Comparison of ENCODE assay signal across 7 cellular contexts in genomic region chr19:45407585-45407984, GRCh38. TPM values are rescaled to one million over a fixed set of nuclear protein-coding genes. Genes with fewer than 3 reads are reported as not detected.
DNase-seq lines count a peak whose midpoint lies in the region; ATAC-seq and TF ChIP-seq lines count a peak whose summit lies in the region.
"Not testable (repeated sequence)": the region's sequence is repeated elsewhere in the genome, so short reads cannot be mapped to it uniquely, and the experiment has no call there.

No MANE protein-coding gene starts in this region.

- intact Hi-C loops in Calu3 (cut with micrococcal nuclease; ENCODE audit: unreplicated experiment), result not testable (repeated sequence)

- H3K9me3 ChIP-seq in HUES64 (ENCODE audit: insufficient read depth, low read depth, low read length); RWPE2 (ENCODE audit: severe bottlenecking); iPS-15b (ENCODE audit: control insufficient read depth, insufficient read depth, low read length): not testable (repeated sequence)

- not testable (repeated sequence) for DNase-seq in Calu3; RWPE2 (ENCODE audit: low spot score); activated CD8-positive, alpha-beta T cell treated with anti-CD3 and anti-CD28 coated beads, Interleukin-2, amount 10 ng/mL, durations not matched to agents 7 days and 5 days; nephron progenitor cell

- H3K4me3 Mint-ChIP-seq in Calu3 (ENCODE audit: low read depth, unreplicated experiment), result peak overlapping the region; percentile 92
- H3K4me3 Mint-ChIP-seq in activated CD8-positive, alpha-beta T cell treated with anti-CD3 and anti-CD28 coated beads, Interleukin-2, amount 10 ng/mL, durations not matched to agents 7 days and 5 days, result peak overlapping the region; percentile 96
- H3K4me3 Mint-ChIP-seq in brain, result peak overlapping the region in 4 of 5 experiments; percentile 90 to 94 (median 93)
- H3K4me3 Mint-ChIP-seq in nephron progenitor cell, result peak overlapping the region; percentile 89

- peaks cover 15% of the 10 kb centered on the region for H3K4me1 ChIP-seq in HUES64 (ENCODE audit: insufficient read depth, low read length)
- peaks cover 10% of the 10 kb centered on the region for H3K4me1 ChIP-seq in RWPE2 (ENCODE audit: insufficient read depth, poor library complexity, severe bottlenecking)
- not testable (repeated sequence) for H3K4me1 ChIP-seq in iPS-15b (ENCODE audit: control insufficient read depth, insufficient read depth, low read length)

- not testable (repeated sequence) for H3K27me3 Mint-ChIP-seq in Calu3 (ENCODE audit: unreplicated experiment)
- H3K27me3 Mint-ChIP-seq in activated CD8-positive, alpha-beta T cell treated with anti-CD3 and anti-CD28 coated beads, Interleukin-2, amount 10 ng/mL, durations not matched to agents 7 days and 5 days (ENCODE audit: low read depth), result peaks cover 14% of the 10 kb centered on the region
- H3K27me3 Mint-ChIP-seq in brain (peaks cover 43% of the 10 kb centered on the region), nephron progenitor cell (ENCODE audit: low read depth, poor library complexity) (peaks cover 27% of the 10 kb centered on the region)

- POLR2A ChIA-PET in activated CD8-positive, alpha-beta T cell treated with anti-CD3 and anti-CD28 coated beads, Interleukin-2, amount 10 ng/mL, durations not matched to agents 7 days and 5 days (lab: Charles Lee), result interaction anchor here (0.6 to 0.7 kb wide), 2 partner anchors 32 to 1307 kb away, joined by 3 read pairs; no protein-coding TSS in a partner anchor

- H3K4me1 Mint-ChIP-seq in Calu3 (ENCODE audit: low read depth, unreplicated experiment), result peaks cover 26% of the 10 kb centered on the region
- H3K4me1 Mint-ChIP-seq in activated CD8-positive, alpha-beta T cell treated with anti-CD3 and anti-CD28 coated beads, Interleukin-2, amount 10 ng/mL, durations not matched to agents 7 days and 5 days (ENCODE audit: low read depth), result peaks cover 46% of the 10 kb centered on the region
- peaks cover 44% of the 10 kb centered on the region for H3K4me1 Mint-ChIP-seq in brain
- peaks cover 69% of the 10 kb centered on the region for H3K4me1 Mint-ChIP-seq in nephron progenitor cell

- H3K4me3 ChIP-seq in HUES64 (ENCODE audit: low read length) (peak overlapping the region; percentile 87), RWPE2 (ENCODE audit: severe bottlenecking) (peak overlapping the region; percentile 92), iPS-15b (ENCODE audit: low read depth, low read length) (peak overlapping the region; percentile 83)

- H3K27ac Mint-ChIP-seq in Calu3 (ENCODE audit: unreplicated experiment); activated CD8-positive, alpha-beta T cell treated with anti-CD3 and anti-CD28 coated beads, Interleukin-2, amount 10 ng/mL, durations not matched to agents 7 days and 5 days; brain; nephron progenitor cell: not testable (repeated sequence)

- not testable (repeated sequence) for H3K9me3 Mint-ChIP-seq in Calu3 (ENCODE audit: low read depth, unreplicated experiment); activated CD8-positive, alpha-beta T cell treated with anti-CD3 and anti-CD28 coated beads, Interleukin-2, amount 10 ng/mL, durations not matched to agents 7 days and 5 days (ENCODE audit: insufficient read depth); brain; nephron progenitor cell

- CTCF ChIA-PET in Calu3 (lab: Charles Lee), result interaction anchor here (1.1 kb wide), 1 partner anchor 32 kb away, joined by 4 read pairs; no protein-coding TSS in a partner anchor
- CTCF ChIA-PET in activated CD8-positive, alpha-beta T cell treated with anti-CD3 and anti-CD28 coated beads, Interleukin-2, amount 10 ng/mL, durations not matched to agents 7 days and 5 days (lab: Charles Lee), result interaction anchor here (1.4 to 1.6 kb wide), 2 partner anchors 31 to 71 kb away, joined by 4 to 6 read pairs; no protein-coding TSS in a partner anchor

- ATAC-seq in RWPE2 (ENCODE audit: low read depth); activated CD8-positive, alpha-beta T cell treated with anti-CD3 and anti-CD28 coated beads, Interleukin-2, amount 10 ng/mL, durations not matched to agents 7 days and 5 days: not testable (repeated sequence)

- TF ChIP-seq CTCF in Calu3 (IDR thresholded peaks at IDR 0.05; ENCODE audit: unreplicated experiment); RWPE2 (IDR thresholded peaks at IDR 0.05; ENCODE audit: poor library complexity, severe bottlenecking); brain (conservative IDR thresholded peaks at IDR 0.05); nephron progenitor cell (IDR thresholded peaks at IDR 0.05): not testable (repeated sequence)

- H3K36me3 Mint-ChIP-seq in Calu3 (ENCODE audit: insufficient read depth, unreplicated experiment) (peaks cover 67% of the 10 kb centered on the region), brain (peaks cover 22% of the 10 kb centered on the region), nephron progenitor cell (ENCODE audit: low read depth) (peaks cover 32% of the 10 kb centered on the region)
- H3K36me3 Mint-ChIP-seq in activated CD8-positive, alpha-beta T cell treated with anti-CD3 and anti-CD28 coated beads, Interleukin-2, amount 10 ng/mL, durations not matched to agents 7 days and 5 days (ENCODE audit: low read depth), result peaks cover 28% of the 10 kb centered on the region

- H3K9ac ChIP-seq in HUES64 (ENCODE audit: low read depth, low read length) (peak overlapping the region; percentile 99; the same call in 1 of the 2 replicates), iPS-15b (ENCODE audit: low read depth, low read length) (peak overlapping the region; percentile 99)

- H3K27me3 ChIP-seq in HUES64 (ENCODE audit: insufficient read depth, low read length); RWPE2 (ENCODE audit: insufficient read depth, poor library complexity, severe bottlenecking); iPS-15b (ENCODE audit: control insufficient read depth, insufficient read depth, low read length): not testable (repeated sequence)

- H3K27ac ChIP-seq in HUES64 (ENCODE audit: low read depth, low read length), result not testable (repeated sequence)
- peak overlapping the region; percentile 98 for H3K27ac ChIP-seq in RWPE2 (ENCODE audit: poor library complexity, severe bottlenecking)

- WGBS in HUES64, result 89% methylated on average over 5 of the region's 5 CpGs

- BruUV-seq in Calu3 (replicated peaks; lab: Mats Ljungman, UMichigan), result not testable (repeated sequence)

- H3K36me3 ChIP-seq in HUES64 (ENCODE audit: insufficient read depth, low read length) (peaks cover 32% of the 10 kb centered on the region), RWPE2 (ENCODE audit: low read depth) (peaks cover 24% of the 10 kb centered on the region), iPS-15b (ENCODE audit: control insufficient read depth, insufficient read depth, low read length) (peaks cover 14% of the 10 kb centered on the region)

RNA-seq across cellular contexts. Expression of gene POLR1G, which starts 1.1 kb away (rescaled TPM):
- total RNA-seq in Calu3 (2022), result 22.5 and 25.8 TPM in 2 replicates
- 22.8 TPM for polyA plus RNA-seq in HUES64 (2013, experiment 1 of 2)
- polyA plus RNA-seq in HUES64 (2013, experiment 2 of 2), result 22.9 TPM
- 10 to 100 TPM in 1 of 2 experiments, 1 to 10 TPM in 1; 9.5 to 10.6 TPM for total RNA-seq in activated CD8-positive, alpha-beta T cell treated with anti-CD3 and anti-CD28 coated beads, Interleukin-2, amount 10 ng/mL, durations not matched to agents 7 days and 5 days
- 4.9 TPM for polyA plus RNA-seq in brain (ENCODE audit: insufficient read depth, low read depth, low replicate concordance)

RNA-seq across cellular contexts. Expression of gene PPP1R13L, which starts 2.7 kb away (rescaled TPM):
- 98.4 and 135 TPM in 2 replicates for total RNA-seq in Calu3 (2022)
- polyA plus RNA-seq in HUES64 (2013, experiment 1 of 2), result 15.4 TPM
- 19.3 TPM for polyA plus RNA-seq in HUES64 (2013, experiment 2 of 2)
- total RNA-seq in activated CD8-positive, alpha-beta T cell treated with anti-CD3 and anti-CD28 coated beads, Interleukin-2, amount 10 ng/mL, durations not matched to agents 7 days and 5 days, result 10 to 100 TPM; 11.8 to 13.4 TPM
- polyA plus RNA-seq in brain (ENCODE audit: insufficient read depth, low read depth, low replicate concordance), result 14.8 TPM

RNA-seq across cellular contexts. Expression of gene ERCC1, which starts 16.1 kb away (rescaled TPM):
- 55.7 and 58.9 TPM in 2 replicates for total RNA-seq in Calu3 (2022)
- polyA plus RNA-seq in HUES64 (2013, experiment 1 of 2), result 34.4 TPM
- polyA plus RNA-seq in HUES64 (2013, experiment 2 of 2), result 45.5 TPM
- total RNA-seq in activated CD8-positive, alpha-beta T cell treated with anti-CD3 and anti-CD28 coated beads, Interleukin-2, amount 10 ng/mL, durations not matched to agents 7 days and 5 days, result 10 to 100 TPM; 57.5 to 64.8 TPM
- 97.8 TPM for polyA plus RNA-seq in brain (ENCODE audit: insufficient read depth, low read depth, low replicate concordance)

RNA-seq across cellular contexts. Expression of gene ERCC2, which starts 37.2 kb away (rescaled TPM):
- total RNA-seq in Calu3 (2022), result 56.4 and 57.7 TPM in 2 replicates
- polyA plus RNA-seq in HUES64 (2013, experiment 1 of 2), result 45.8 TPM
- polyA plus RNA-seq in HUES64 (2013, experiment 2 of 2), result 43.3 TPM
- 10 to 100 TPM; 23.7 to 24.4 TPM for total RNA-seq in activated CD8-positive, alpha-beta T cell treated with anti-CD3 and anti-CD28 coated beads, Interleukin-2, amount 10 ng/mL, durations not matched to agents 7 days and 5 days
- 34.8 TPM for polyA plus RNA-seq in brain (ENCODE audit: insufficient read depth, low read depth, low replicate concordance)
